Comparison of ENCODE assay signal across 18 cellular contexts in genomic region chr2:241545113-241545512, GRCh38.
DNase-seq lines count a peak whose midpoint lies in the region; ATAC-seq and TF ChIP-seq lines count a peak whose summit lies in the region.
"Had no signal": no experiment of that assay in that cellular context is flagged by ENCODE, and none has a peak within 500 bp of the region (broad histone marks: within the 10 kb centered on the region; RNA-seq: fewer than 3 reads in every experiment).

No MANE protein-coding gene starts in this region.

- in situ Hi-C loops in astrocyte of the spinal cord (cut with HindIII; ENCODE audit: low sequenced_read_pairs) = no loop called here

- H3K4me3 ChIP-seq in astrocyte of the spinal cord (ENCODE audit: low read depth, low read length) = no peak overlapping the region
- H3K4me3 ChIP-seq: adrenal gland, dorsolateral prefrontal cortex, HAP-1, tibial nerve had no signal

- no peak for ATAC-seq in stimulated activated naive CD8-positive, alpha-beta T cell treated with anti-CD3 and anti-CD28 coated beads, Interleukin-15, Interleukin-2, amounts not matched to agents 100 U/mL and 50 U/mL, for 24 hours
- ATAC-seq in HG02798 (IDR thresholded peaks at IDR 0.05; ENCODE audit: poor library complexity, unreplicated experiment) = no peak
- ATAC-seq in GM21360 (IDR thresholded peaks at IDR 0.05; ENCODE audit: unreplicated experiment) = no peak

- TF ChIP-seq CTCF in astrocyte of the spinal cord (IDR thresholded peaks at IDR 0.05; ENCODE audit: low read depth, low read length) = no peak

- DNase-seq in AG08396 (ENCODE audit: low spot score) = peak; percentile 85
- DNase-seq in HCEC 1CT = peak; percentile 67
- peak; percentile 71 for DNase-seq in astrocyte of the spinal cord (ENCODE audit: low read depth, low spot score)
- peak; percentile 54 for DNase-seq in islet precursor cell
- DNase-seq in stimulated activated naive CD8-positive, alpha-beta T cell treated with anti-CD3 and anti-CD28 coated beads, Interleukin-15, Interleukin-2, amounts not matched to agents 100 U/mL and 50 U/mL, for 24 hours = no peak
- no peak for DNase-seq in DMS53 treated with DMSO at 0.1 percent for 48 hours (lab: John Stamatoyannopoulos, UW; ENCODE audit: unreplicated experiment)
- DNase-seq: activated CD4-positive, alpha-beta memory T cell treated with anti-CD3 and anti-CD28 coated beads for 36 hours; adrenal gland; dorsolateral prefrontal cortex; foreskin melanocyte; NCI-H1105 treated with DMSO at 0.1 percent for 48 hours; NCI-H2227 treated with DMSO at 0.1 percent for 48 hours; occipital lobe; SHP77 treated with DMSO at 0.1 percent for 48 hours had no signal

Comparison
In these comparisons a context has a peak if more than half of its experiments do, and no peak if none do; other contexts are left out.
1. DNase-seq: peak in AG08396 (single experiment), HCEC 1CT (single experiment), astrocyte of the spinal cord (single experiment) and islet precursor cell (single experiment); none in stimulated activated naive CD8-positive, alpha-beta T cell treated with anti-CD3 and anti-CD28 coated beads, Interleukin-15, Interleukin-2, amounts not matched to agents 100 U/mL and 50 U/mL, for 24 hours (single experiment) and DMS53 treated with DMSO at 0.1 percent for 48 hours (single experiment).